ENCODE assay signal across 1 cellular context in genomic region chr19:52741951-52742485, GRCh38.
TF ChIP-seq lines count a peak whose summit lies in the region.

No MANE protein-coding gene starts in this region.

TF ChIP-seq in GM23338, 12 proteins besides CTCF, POLR2A, EP300 and RAD21 (continued from another document):
- TF ChIP-seq, protein P1, sequence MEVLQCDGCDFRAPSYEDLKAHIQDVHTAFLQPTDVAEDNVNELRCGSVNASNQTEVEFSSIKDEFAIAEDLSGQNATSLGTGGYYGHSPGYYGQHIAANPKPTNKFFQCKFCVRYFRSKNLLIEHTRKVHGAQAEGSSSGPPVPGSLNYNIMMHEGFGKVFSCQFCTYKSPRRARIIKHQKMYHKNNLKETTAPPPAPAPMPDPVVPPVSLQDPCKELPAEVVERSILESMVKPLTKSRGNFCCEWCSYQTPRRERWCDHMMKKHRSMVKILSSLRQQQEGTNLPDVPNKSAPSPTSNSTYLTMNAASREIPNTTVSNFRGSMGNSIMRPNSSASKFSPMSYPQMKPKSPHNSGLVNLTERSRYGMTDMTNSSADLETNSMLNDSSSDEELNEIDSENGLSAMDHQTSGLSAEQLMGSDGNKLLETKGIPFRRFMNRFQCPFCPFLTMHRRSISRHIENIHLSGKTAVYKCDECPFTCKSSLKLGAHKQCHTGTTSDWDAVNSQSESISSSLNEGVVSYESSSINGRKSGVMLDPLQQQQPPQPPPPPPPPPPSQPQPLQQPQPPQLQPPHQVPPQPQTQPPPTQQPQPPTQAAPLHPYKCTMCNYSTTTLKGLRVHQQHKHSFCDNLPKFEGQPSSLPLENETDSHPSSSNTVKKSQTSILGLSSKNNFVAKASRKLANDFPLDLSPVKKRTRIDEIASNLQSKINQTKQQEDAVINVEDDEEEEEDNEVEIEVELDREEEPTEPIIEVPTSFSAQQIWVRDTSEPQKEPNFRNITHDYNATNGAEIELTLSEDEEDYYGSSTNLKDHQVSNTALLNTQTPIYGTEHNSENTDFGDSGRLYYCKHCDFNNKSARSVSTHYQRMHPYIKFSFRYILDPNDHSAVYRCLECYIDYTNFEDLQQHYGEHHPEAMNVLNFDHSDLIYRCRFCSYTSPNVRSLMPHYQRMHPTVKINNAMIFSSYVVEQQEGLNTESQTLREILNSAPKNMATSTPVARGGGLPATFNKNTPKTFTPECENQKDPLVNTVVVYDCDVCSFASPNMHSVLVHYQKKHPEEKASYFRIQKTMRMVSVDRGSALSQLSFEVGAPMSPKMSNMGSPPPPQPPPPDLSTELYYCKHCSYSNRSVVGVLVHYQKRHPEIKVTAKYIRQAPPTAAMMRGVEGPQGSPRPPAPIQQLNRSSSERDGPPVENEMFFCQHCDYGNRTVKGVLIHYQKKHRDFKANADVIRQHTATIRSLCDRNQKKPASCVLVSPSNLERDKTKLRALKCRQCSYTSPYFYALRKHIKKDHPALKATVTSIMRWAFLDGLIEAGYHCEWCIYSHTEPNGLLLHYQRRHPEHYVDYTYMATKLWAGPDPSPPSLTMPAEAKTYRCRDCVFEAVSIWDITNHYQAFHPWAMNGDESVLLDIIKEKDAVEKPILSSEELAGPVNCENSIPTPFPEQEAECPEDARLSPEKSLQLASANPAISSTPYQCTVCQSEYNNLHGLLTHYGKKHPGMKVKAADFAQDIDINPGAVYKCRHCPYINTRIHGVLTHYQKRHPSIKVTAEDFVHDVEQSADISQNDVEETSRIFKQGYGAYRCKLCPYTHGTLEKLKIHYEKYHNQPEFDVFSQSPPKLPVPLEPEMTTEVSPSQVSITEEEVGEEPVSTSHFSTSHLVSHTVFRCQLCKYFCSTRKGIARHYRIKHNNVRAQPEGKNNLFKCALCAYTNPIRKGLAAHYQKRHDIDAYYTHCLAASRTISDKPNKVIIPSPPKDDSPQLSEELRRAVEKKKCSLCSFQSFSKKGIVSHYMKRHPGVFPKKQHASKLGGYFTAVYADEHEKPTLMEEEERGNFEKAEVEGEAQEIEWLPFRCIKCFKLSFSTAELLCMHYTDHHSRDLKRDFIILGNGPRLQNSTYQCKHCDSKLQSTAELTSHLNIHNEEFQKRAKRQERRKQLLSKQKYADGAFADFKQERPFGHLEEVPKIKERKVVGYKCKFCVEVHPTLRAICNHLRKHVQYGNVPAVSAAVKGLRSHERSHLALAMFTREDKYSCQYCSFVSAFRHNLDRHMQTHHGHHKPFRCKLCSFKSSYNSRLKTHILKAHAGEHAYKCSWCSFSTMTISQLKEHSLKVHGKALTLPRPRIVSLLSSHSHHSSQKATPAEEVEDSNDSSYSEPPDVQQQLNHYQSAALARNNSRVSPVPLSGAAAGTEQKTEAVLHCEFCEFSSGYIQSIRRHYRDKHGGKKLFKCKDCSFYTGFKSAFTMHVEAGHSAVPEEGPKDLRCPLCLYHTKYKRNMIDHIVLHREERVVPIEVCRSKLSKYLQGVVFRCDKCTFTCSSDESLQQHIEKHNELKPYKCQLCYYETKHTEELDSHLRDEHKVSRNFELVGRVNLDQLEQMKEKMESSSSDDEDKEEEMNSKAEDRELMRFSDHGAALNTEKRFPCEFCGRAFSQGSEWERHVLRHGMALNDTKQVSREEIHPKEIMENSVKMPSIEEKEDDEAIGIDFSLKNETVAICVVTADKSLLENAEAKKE (CRISPR knock-in tag; IDR thresholded peaks at IDR 0.05): no peak
- TF ChIP-seq EZH2 (IDR thresholded peaks at IDR 0.05; ENCODE audit: low read depth, unreplicated experiment): no peak
- TF ChIP-seq NANOG (IDR thresholded peaks at IDR 0.05; ENCODE audit: borderline replicate concordance): no peak
- TF ChIP-seq, protein P2, sequence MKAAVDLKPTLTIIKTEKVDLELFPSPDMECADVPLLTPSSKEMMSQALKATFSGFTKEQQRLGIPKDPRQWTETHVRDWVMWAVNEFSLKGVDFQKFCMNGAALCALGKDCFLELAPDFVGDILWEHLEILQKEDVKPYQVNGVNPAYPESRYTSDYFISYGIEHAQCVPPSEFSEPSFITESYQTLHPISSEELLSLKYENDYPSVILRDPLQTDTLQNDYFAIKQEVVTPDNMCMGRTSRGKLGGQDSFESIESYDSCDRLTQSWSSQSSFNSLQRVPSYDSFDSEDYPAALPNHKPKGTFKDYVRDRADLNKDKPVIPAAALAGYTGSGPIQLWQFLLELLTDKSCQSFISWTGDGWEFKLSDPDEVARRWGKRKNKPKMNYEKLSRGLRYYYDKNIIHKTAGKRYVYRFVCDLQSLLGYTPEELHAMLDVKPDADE (IDR thresholded peaks at IDR 0.05): no peak
- no peak for TF ChIP-seq STAT1 (IDR thresholded peaks at IDR 0.05; ENCODE audit: unreplicated experiment)
- no peak for TF ChIP-seq ZNF331 (CRISPR knock-in tag; IDR thresholded peaks at IDR 0.05; ENCODE audit: low read depth)
- TF ChIP-seq, protein P3, sequence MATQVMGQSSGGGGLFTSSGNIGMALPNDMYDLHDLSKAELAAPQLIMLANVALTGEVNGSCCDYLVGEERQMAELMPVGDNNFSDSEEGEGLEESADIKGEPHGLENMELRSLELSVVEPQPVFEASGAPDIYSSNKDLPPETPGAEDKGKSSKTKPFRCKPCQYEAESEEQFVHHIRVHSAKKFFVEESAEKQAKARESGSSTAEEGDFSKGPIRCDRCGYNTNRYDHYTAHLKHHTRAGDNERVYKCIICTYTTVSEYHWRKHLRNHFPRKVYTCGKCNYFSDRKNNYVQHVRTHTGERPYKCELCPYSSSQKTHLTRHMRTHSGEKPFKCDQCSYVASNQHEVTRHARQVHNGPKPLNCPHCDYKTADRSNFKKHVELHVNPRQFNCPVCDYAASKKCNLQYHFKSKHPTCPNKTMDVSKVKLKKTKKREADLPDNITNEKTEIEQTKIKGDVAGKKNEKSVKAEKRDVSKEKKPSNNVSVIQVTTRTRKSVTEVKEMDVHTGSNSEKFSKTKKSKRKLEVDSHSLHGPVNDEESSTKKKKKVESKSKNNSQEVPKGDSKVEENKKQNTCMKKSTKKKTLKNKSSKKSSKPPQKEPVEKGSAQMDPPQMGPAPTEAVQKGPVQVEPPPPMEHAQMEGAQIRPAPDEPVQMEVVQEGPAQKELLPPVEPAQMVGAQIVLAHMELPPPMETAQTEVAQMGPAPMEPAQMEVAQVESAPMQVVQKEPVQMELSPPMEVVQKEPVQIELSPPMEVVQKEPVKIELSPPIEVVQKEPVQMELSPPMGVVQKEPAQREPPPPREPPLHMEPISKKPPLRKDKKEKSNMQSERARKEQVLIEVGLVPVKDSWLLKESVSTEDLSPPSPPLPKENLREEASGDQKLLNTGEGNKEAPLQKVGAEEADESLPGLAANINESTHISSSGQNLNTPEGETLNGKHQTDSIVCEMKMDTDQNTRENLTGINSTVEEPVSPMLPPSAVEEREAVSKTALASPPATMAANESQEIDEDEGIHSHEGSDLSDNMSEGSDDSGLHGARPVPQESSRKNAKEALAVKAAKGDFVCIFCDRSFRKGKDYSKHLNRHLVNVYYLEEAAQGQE (IDR thresholded peaks at IDR 0.05; ENCODE audit: unreplicated experiment): no peak
- no peak for TF ChIP-seq JUNB (IDR thresholded peaks at IDR 0.05; ENCODE audit: unreplicated experiment)
- TF ChIP-seq POLR2AphosphoS5 (IDR thresholded peaks at IDR 0.05; ENCODE audit: low read depth): no peak
- TF ChIP-seq EZH2phosphoT487 (IDR thresholded peaks at IDR 0.05; ENCODE audit: unreplicated experiment): no peak
